Comparison of ENCODE assay signal across 20 cellular contexts in the genomic region with DNA sequence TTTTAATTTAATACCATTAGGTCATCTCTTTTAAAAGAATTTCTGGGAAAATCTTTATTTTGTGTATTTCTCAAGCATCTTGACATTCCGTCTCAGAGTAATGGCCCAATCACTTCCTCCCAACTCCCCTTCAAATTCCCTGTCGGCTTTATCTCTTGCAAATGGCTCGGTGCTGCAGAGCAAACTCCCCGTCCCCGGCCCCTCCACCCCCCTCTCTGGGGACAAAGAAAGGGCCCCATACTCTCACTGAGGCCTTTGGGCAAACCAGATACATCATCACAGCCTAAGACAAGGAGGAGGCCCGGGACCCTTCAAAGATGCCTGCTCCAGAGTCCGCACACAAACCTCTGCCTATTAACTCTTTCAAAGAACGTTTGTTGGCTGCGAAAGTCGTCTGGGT. TPM values are rescaled to one million over a fixed set of nuclear protein-coding genes. Genes with fewer than 3 reads are reported as not detected.
DNase-seq lines count a peak whose midpoint lies in the region; ATAC-seq and TF ChIP-seq lines count a peak whose summit lies in the region.
"Had no signal": no experiment of that assay in that cellular context is flagged by ENCODE, and none has a peak within 500 bp of the region (broad histone marks: within the 10 kb centered on the region; RNA-seq: fewer than 3 reads in every experiment).

No MANE protein-coding gene starts in this region.

- H3K27me3 ChIP-seq in H7 (ENCODE audit: control insufficient read depth, insufficient read depth, low read length): no peaks in the 10 kb centered on the region
- H3K27me3 ChIP-seq in mesendoderm (ENCODE audit: insufficient read depth, low read length, poor library complexity): no peaks in the 10 kb centered on the region
- H3K27me3 ChIP-seq in smooth muscle cell (ENCODE audit: low read depth): no peaks in the 10 kb centered on the region
- H3K27me3 ChIP-seq: BE2C had no signal

- H3K4me1 ChIP-seq in mesendoderm (ENCODE audit: control insufficient read depth, low read depth, low read length) (peaks cover 2% of the 10 kb centered on the region), smooth muscle cell (ENCODE audit: low read depth) (peaks cover 21% of the 10 kb centered on the region)

- H2BK15ac ChIP-seq in mesendoderm (replicated peaks; ENCODE audit: low read depth): no peak overlapping the region

- H3K9me3 Mint-ChIP-seq in activated naive CD8-positive, alpha-beta T cell treated with anti-CD3 and anti-CD28 coated beads, Interleukin-2, amount 50 U/mL, for 24 hours: peaks cover under 1% of the 10 kb centered on the region

- H3K27ac Mint-ChIP-seq in activated naive CD8-positive, alpha-beta T cell treated with anti-CD3 and anti-CD28 coated beads, Interleukin-2, amount 50 U/mL, for 24 hours: no peak overlapping the region
- H3K27ac Mint-ChIP-seq: HFFc6 had no signal

- no peak for TF ChIP-seq CTCF in smooth muscle cell (IDR thresholded peaks at IDR 0.05; ENCODE audit: borderline replicate concordance, insufficient read depth, poor library complexity, severe bottlenecking)

- no peaks in the 10 kb centered on the region for H3K79me2 ChIP-seq in mesendoderm (ENCODE audit: control insufficient read depth, insufficient read depth, low read length)
- H3K79me2 ChIP-seq in smooth muscle cell (ENCODE audit: low read depth): no peaks in the 10 kb centered on the region

- WGBS in mesendoderm (ENCODE audit: extremely low coverage, insufficient coverage, low lambda C conversion rate): no CpG with 5 or more reads among the region's 10 CpGs
- WGBS in smooth muscle cell (ENCODE audit: low lambda C conversion rate): 31% methylated on average over 10 of the region's 10 CpGs

- H3K18ac ChIP-seq in mesendoderm (ENCODE audit: low read length): no peak overlapping the region

- H3K27ac ChIP-seq in mesendoderm (ENCODE audit: low read depth, low read length) (no peak overlapping the region), smooth muscle cell (ENCODE audit: low read depth) (no peak overlapping the region)
- H3K27ac ChIP-seq: A549, RWPE1 had no signal

- no peak for ATAC-seq in activated naive CD8-positive, alpha-beta T cell treated with anti-CD3 and anti-CD28 coated beads, Interleukin-2, amount 50 U/mL, for 24 hours
- ATAC-seq in HG03025 (IDR thresholded peaks at IDR 0.05; ENCODE audit: low FRiP score, unreplicated experiment): no peak
- no peak for ATAC-seq in HG02763 (IDR thresholded peaks at IDR 0.05; ENCODE audit: unreplicated experiment)
- ATAC-seq: A549 had no signal

- peaks cover 26% of the 10 kb centered on the region for H3K4me1 Mint-ChIP-seq in activated naive CD8-positive, alpha-beta T cell treated with anti-CD3 and anti-CD28 coated beads, Interleukin-2, amount 50 U/mL, for 24 hours

- H4K8ac ChIP-seq in mesendoderm (ENCODE audit: low read depth, low read length): no peak overlapping the region

- no peak overlapping the region for H3K9ac ChIP-seq in mesendoderm (ENCODE audit: low read length)
- H3K9ac ChIP-seq in smooth muscle cell (ENCODE audit: low read depth): no peak overlapping the region

- H2BK5ac ChIP-seq in mesendoderm (ENCODE audit: low read length): no peak overlapping the region

- H3K36me3 ChIP-seq in H7 (replicated peaks; ENCODE audit: control insufficient read depth, insufficient read depth, low read length) (no peaks in the 10 kb centered on the region), mesendoderm (ENCODE audit: control insufficient read depth, insufficient read depth, low read length) (no peaks in the 10 kb centered on the region), smooth muscle cell (ENCODE audit: low read depth) (no peaks in the 10 kb centered on the region)
- H3K36me3 ChIP-seq: BE2C had no signal

- no peaks in the 10 kb centered on the region for H3K27me3 Mint-ChIP-seq in activated naive CD8-positive, alpha-beta T cell treated with anti-CD3 and anti-CD28 coated beads, Interleukin-2, amount 50 U/mL, for 24 hours

- H4K20me1 ChIP-seq in smooth muscle cell (ENCODE audit: low read depth): no peaks in the 10 kb centered on the region

- no peak overlapping the region for H3K4me3 Mint-ChIP-seq in activated naive CD8-positive, alpha-beta T cell treated with anti-CD3 and anti-CD28 coated beads, Interleukin-2, amount 50 U/mL, for 24 hours
- H3K4me3 Mint-ChIP-seq: HFFc6 had no signal

- no peaks in the 10 kb centered on the region for H3F3A ChIP-seq in smooth muscle cell (ENCODE audit: low read depth)

- H3K79me1 ChIP-seq in mesendoderm (ENCODE audit: low read length): no peaks in the 10 kb centered on the region

- no peak overlapping the region for H3K4ac ChIP-seq in mesendoderm (ENCODE audit: low read depth, low read length)

- no peaks in the 10 kb centered on the region for H3K9me3 ChIP-seq in smooth muscle cell (replicated peaks; ENCODE audit: low read depth)

- H3K36me3 Mint-ChIP-seq in activated naive CD8-positive, alpha-beta T cell treated with anti-CD3 and anti-CD28 coated beads, Interleukin-2, amount 50 U/mL, for 24 hours (ENCODE audit: low read depth): peaks cover 3% of the 10 kb centered on the region

- no peak overlapping the region for H3K56ac ChIP-seq in mesendoderm (ENCODE audit: low read length)

- H3K4me2 ChIP-seq in mesendoderm (ENCODE audit: low read length): no peak overlapping the region
- peak overlapping the region; percentile 36 for H3K4me2 ChIP-seq in smooth muscle cell
- H3K4me2 ChIP-seq: A549 had no signal

- peak; percentile 62 for DNase-seq in H7
- DNase-seq in amniotic epithelial cell (ENCODE audit: low read depth): peak; percentile 6
- DNase-seq in mesendoderm: peak; percentile 49
- DNase-seq in smooth muscle cell (lab: John Stamatoyannopoulos, UW; ENCODE audit: unreplicated experiment): no peak
- no peak for DNase-seq in activated naive CD8-positive, alpha-beta T cell treated with anti-CD3 and anti-CD28 coated beads, Interleukin-2, amount 50 U/mL, for 24 hours
- DNase-seq: BE2C, EL, GF-D8, HFFc6, KG1, NCI-H1092 treated with DMSO at 0.1 percent for 48 hours, NCI-H1436 treated with DMSO at 0.1 percent for 48 hours, NCI-H2029, NCI-H226, NCI-H510A treated with DMSO at 0.1 percent for 48 hours, NCI-H748 treated with DMSO at 0.1 percent for 48 hours had no signal

- H2AFZ ChIP-seq in smooth muscle cell (ENCODE audit: low read depth): no peak overlapping the region

- H2BK120ac ChIP-seq in mesendoderm (ENCODE audit: low read depth, low read length): no peak overlapping the region

- H2AK5ac ChIP-seq in mesendoderm (ENCODE audit: low read length): no peak overlapping the region

- H4K5ac ChIP-seq in mesendoderm (ENCODE audit: low read length): no peak overlapping the region

- no peak overlapping the region for H3K4me3 ChIP-seq in H7 (ENCODE audit: insufficient read depth, low read depth, low read length)
- no peak overlapping the region for H3K4me3 ChIP-seq in mesendoderm (ENCODE audit: low read length)
- H3K4me3 ChIP-seq in smooth muscle cell: no peak overlapping the region
- H3K4me3 ChIP-seq: A549 had no signal

- no peak overlapping the region for H3K23ac ChIP-seq in mesendoderm (ENCODE audit: low read length)

RNA-seq across cellular contexts. Expression of a gene that starts 3.9 kb away (rescaled TPM):
- total RNA-seq in H7 (2014; rRNA removed; shearing (Covaris generic)): 0.28 and 0.67 TPM in 2 replicates
- not detected for polyA plus RNA-seq in mesendoderm (2013, experiment 1 of 2)
- polyA plus RNA-seq in mesendoderm (2013, experiment 2 of 2): 0.11 TPM
- 0.27 and 0.31 TPM in 2 replicates for total RNA-seq in smooth muscle cell
- polyA plus RNA-seq in smooth muscle cell: 0.79 TPM in 1 of 2 replicates, not detected in the other
- total RNA-seq: HFFc6 had no signal

Comparison
In these comparisons a context has a peak if more than half of its experiments do, and no peak if none do; other contexts are left out.
1. DNase-seq: peak in H7 (single experiment), amniotic epithelial cell (single experiment) and mesendoderm (single experiment); none in smooth muscle cell (single experiment) and activated naive CD8-positive, alpha-beta T cell treated with anti-CD3 and anti-CD28 coated beads, Interleukin-2, amount 50 U/mL, for 24 hours (single experiment).